Comparison of ENCODE assay signal across 18 cellular contexts in the genomic region with DNA sequence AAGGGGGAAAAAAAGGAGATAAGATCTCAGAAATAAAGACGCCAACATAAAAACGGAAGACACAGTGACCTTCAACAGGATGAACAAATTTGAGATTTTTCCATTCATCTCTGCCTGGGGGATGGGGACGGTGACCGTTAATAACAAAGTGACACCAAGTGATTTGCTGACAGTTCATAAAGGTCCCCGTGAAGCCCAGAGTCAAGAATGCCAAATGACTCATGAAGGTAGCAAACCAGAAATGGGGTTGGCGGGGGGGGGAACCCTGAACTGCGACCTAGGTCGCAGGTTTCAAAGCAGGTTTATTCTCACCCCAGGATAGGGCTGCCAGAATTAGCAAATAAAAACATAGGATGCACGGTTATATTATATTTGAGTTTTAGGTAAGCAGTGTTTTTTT. TPM values are rescaled to one million over a fixed set of nuclear protein-coding genes. Genes with fewer than 3 reads are reported as not detected.
DNase-seq lines count a peak whose midpoint lies in the region; ATAC-seq, FAIRE-seq and TF ChIP-seq lines count a peak whose summit lies in the region.
"Had no signal": no experiment of that assay in that cellular context is flagged by ENCODE, and none has a peak within 500 bp of the region (broad histone marks: within the 10 kb centered on the region; RNA-seq: fewer than 3 reads in every experiment).

No MANE protein-coding gene starts in this region.

- H3K9ac ChIP-seq in GM12878 (ENCODE audit: control insufficient read depth, insufficient read depth, low read length) = no peak overlapping the region; the same call in 1 of the 2 replicates

- H3K27ac ChIP-seq in GM12878 (ENCODE audit: control insufficient read depth, insufficient read depth) (peak overlapping the region; percentile 68), sigmoid colon (no peak overlapping the region)
- H3K27ac ChIP-seq: SJCRH30 had no signal

- H3K27me3 ChIP-seq in GM06990 (replicated peaks; ENCODE audit: control insufficient read depth, insufficient read depth, low read length) = no peaks in the 10 kb centered on the region
- no peaks in the 10 kb centered on the region for H3K27me3 ChIP-seq in GM12878 (replicated peaks in 1 of 2; ENCODE audit: control insufficient read depth in 2 of 2, insufficient read depth in 2 of 2, low read length in 1 of 2)
- H3K27me3 ChIP-seq in sigmoid colon = no peaks in the 10 kb centered on the region
- H3K27me3 ChIP-seq: SJCRH30 had no signal

- H4K20me1 ChIP-seq in GM12878 (ENCODE audit: control insufficient read depth, insufficient read depth) = no peaks in the 10 kb centered on the region

- H3K79me2 ChIP-seq in GM12878 (ENCODE audit: control insufficient read depth, insufficient read depth, low read length) = no peaks in the 10 kb centered on the region

- POLR2A ChIA-PET in GM12878 (lab: Charles Lee) = interaction anchor here (0.5 to 8.7 kb wide), 6 partner anchors 17 to 511 kb away, joined by 3 to 96 read pairs (median 4); no protein-coding TSS in a partner anchor

- peak; percentile 23 for ATAC-seq in GM12878
- no peak for ATAC-seq in HG03439 (IDR thresholded peaks at IDR 0.05; ENCODE audit: unreplicated experiment)
- ATAC-seq: HCT116 had no signal

- in situ Hi-C loops in GM12878 (cut with MboI) = no loop called here

- WGBS in GM12878 (ENCODE audit: insufficient coverage, insufficient replicate concordance, low lambda C conversion rate, missing lambda C conversion rate) = 7% methylated on average over 9 of the region's 9 CpGs
- 76 to 83% methylated on average over 9 of the region's 9 CpGs for WGBS in sigmoid colon, 2 donors

- RAD21 ChIA-PET in GM12878 (lab: Charles Lee; ENCODE audit: unreplicated experiment) = interaction anchor here (0.9 to 8.2 kb wide), 20 partner anchors 9 to 300 kb away, joined by 3 to 205 read pairs (median 7); no protein-coding TSS in a partner anchor

- intact Hi-C loops in GM12878 (cut with micrococcal nuclease; ENCODE audit: unreplicated experiment) (no loop called here), sigmoid colon (cut with DNase I) (no loop called here)

- no peak for TF ChIP-seq CTCF in GM06990 (IDR thresholded peaks at IDR 0.05; ENCODE audit: insufficient read depth, low read length, poor library complexity, severe bottlenecking)
- TF ChIP-seq CTCF in GM12878 (IDR thresholded peaks at IDR 0.05 in 2 of 3, conservative IDR thresholded peaks at IDR 0.05 in 1 of 3; ENCODE audit: control insufficient read depth in 2 of 3, extremely low read depth in 1 of 3, insufficient read depth in 1 of 3, low read depth in 3 of 3, low read length in 3 of 3) = no peak
- no peak for TF ChIP-seq CTCF in sigmoid colon (IDR thresholded peaks at IDR 0.05)

- SMC1A ChIA-PET in GM12878 (lab: Charles Lee; ENCODE audit: uncharacterized antibody, unreplicated experiment) = interaction anchor here (1.0 to 14.3 kb wide), 17 partner anchors 16 to 337 kb away, joined by 3 to 359 read pairs (median 24); a partner anchor contains a TSS

- DNase-seq in GM06990 (ENCODE audit: extremely low read depth, insufficient read length) (peak; percentile 36), GM18507 (ENCODE audit: extremely low spot score, insufficient read length, low read depth) (no peak), GM12878 (ENCODE audit: low read depth, low spot score) (no peak), sigmoid colon (peak; percentile 32), activated gamma-delta T cell (lab: John Stamatoyannopoulos, UW) (no peak), DMS 273 (lab: John Stamatoyannopoulos, UW; ENCODE audit: unreplicated experiment) (no peak)
- DNase-seq: CD4-positive, CD25-positive, alpha-beta regulatory T cell; DMS79; GOT3; Karpas-422; NCI-H1694 treated with DMSO at 0.1 percent for 48 hours; NCI-H2081 treated with DMSO at 0.1 percent for 48 hours; NCI-H446 treated with DMSO at 0.1 percent for 48 hours; NCI-H526 treated with DMSO at 0.1 percent for 48 hours; SJCRH30 had no signal

- H2AFZ ChIP-seq in GM12878 (ENCODE audit: control insufficient read depth, low read depth, low read length) = no peak overlapping the region

- H3K4me1 ChIP-seq in GM12878 (ENCODE audit: control insufficient read depth, insufficient read depth, low read length) (peaks cover 37% of the 10 kb centered on the region), sigmoid colon (peaks cover 0 to 6% (median 2%) of the 10 kb centered on the region in 4 donors)
- H3K4me1 ChIP-seq: SJCRH30 had no signal

- H3K4me3 ChIP-seq in GM06990 (replicated peaks; ENCODE audit: low read depth, low read length) (no peak overlapping the region), GM12878 (no peak overlapping the region), sigmoid colon (no peak overlapping the region)
- H3K4me3 ChIP-seq: SJCRH30 had no signal

- no peak for TF ChIP-seq RAD21 in GM12878 (IDR thresholded peaks at IDR 0.05; ENCODE audit: insufficient read depth, low read depth, low read length)

- no peak overlapping the region for H3K4me2 ChIP-seq in GM12878 (ENCODE audit: control insufficient read depth, insufficient read depth)

- CTCF ChIA-PET in GM12878 (lab: Yijun Ruan, JAX) = interaction anchor here (1.7 to 13.3 kb wide), 7 partner anchors 11 to 176 kb away, joined by 6 to 243 read pairs (median 76); no protein-coding TSS in a partner anchor

- FAIRE-seq in GM18507 (lab: Jason Lieb, UNC) = peak; percentile 89
- no peak for FAIRE-seq in GM12878 (lab: Jason Lieb, UNC)

- H3K36me3 ChIP-seq in GM06990 (ENCODE audit: control insufficient read depth, insufficient read depth, low read length) = no peaks in the 10 kb centered on the region
- H3K36me3 ChIP-seq in GM12878 (ENCODE audit: control insufficient read depth in 2 of 2, insufficient read depth in 2 of 2, low read length in 1 of 2) = no peaks in the 10 kb centered on the region
- no peaks in the 10 kb centered on the region for H3K36me3 ChIP-seq in sigmoid colon
- H3K36me3 ChIP-seq: SJCRH30 had no signal

- BruUV-seq in GM12878 (replicated peaks; lab: Mats Ljungman, UMichigan) = no TSS peak

- H3K9me3 ChIP-seq in GM12878 (replicated peaks; ENCODE audit: control insufficient read depth, insufficient read depth, low read length) (no peaks in the 10 kb centered on the region), sigmoid colon (no peaks in the 10 kb centered on the region)
- H3K9me3 ChIP-seq: SJCRH30 had no signal

- TF ChIP-seq POLR2A in GM12878 (IDR thresholded peaks at IDR 0.05; ENCODE audit: low read depth, low read length) (no peak), sigmoid colon (IDR thresholded peaks at IDR 0.05) (no peak)

- no peak for TF ChIP-seq EP300 in GM12878 (IDR thresholded peaks at IDR 0.05; ENCODE audit: borderline replicate concordance in 1 of 2, control insufficient read depth in 1 of 2, low read depth in 2 of 2, low read length in 2 of 2)
- no peak for TF ChIP-seq EP300 in sigmoid colon (IDR thresholded peaks at IDR 0.05)

TF ChIP-seq in GM12878, 131 proteins besides CTCF, POLR2A, EP300 and RAD21 (continues in another document):
- TF ChIP-seq FOXM1 (IDR thresholded peaks at IDR 0.05; ENCODE audit: low read depth, low read length) (0 out of 2 replicates have a peak, but pooled peaks have one; percentile 52), TBL1XR1 (IDR thresholded peaks at IDR 0.05; ENCODE audit: low read depth, low read length) (no peak), FOXK2 (IDR thresholded peaks at IDR 0.05) (no peak), NR2F1 (conservative IDR thresholded peaks at IDR 0.05) (peak; percentile 90), EGR1 (IDR thresholded peaks at IDR 0.05; ENCODE audit: borderline replicate concordance in 1 of 2, low read depth in 2 of 2, low read length in 2 of 2) (no peak), PML (IDR thresholded peaks at IDR 0.05; ENCODE audit: low read length) (0 out of 2 replicates have a peak, but pooled peaks have one; percentile 43), CREM (IDR thresholded peaks at IDR 0.05; ENCODE audit: low read depth) (peak; percentile 42; the same call in 1 of the 2 replicates), BHLHE40 (IDR thresholded peaks at IDR 0.05; ENCODE audit: borderline replicate concordance in 1 of 2, low read depth in 2 of 2, low read length in 1 of 2) (peak in 1 of 2 experiments; percentile 20; a peak in 1 of 4 replicates), IKZF2 (IDR thresholded peaks at IDR 0.05) (peak; percentile 40 to 46; a peak in 2 of 4 replicates), NFIC (IDR thresholded peaks at IDR 0.05; ENCODE audit: low read depth, low read length) (peak; percentile 57; the same call in 1 of the 2 replicates), ATF7 (IDR thresholded peaks at IDR 0.05; ENCODE audit: low read depth) (peak; percentile 34; the same call in 1 of the 2 replicates)
- TF ChIP-seq, protein P1, sequence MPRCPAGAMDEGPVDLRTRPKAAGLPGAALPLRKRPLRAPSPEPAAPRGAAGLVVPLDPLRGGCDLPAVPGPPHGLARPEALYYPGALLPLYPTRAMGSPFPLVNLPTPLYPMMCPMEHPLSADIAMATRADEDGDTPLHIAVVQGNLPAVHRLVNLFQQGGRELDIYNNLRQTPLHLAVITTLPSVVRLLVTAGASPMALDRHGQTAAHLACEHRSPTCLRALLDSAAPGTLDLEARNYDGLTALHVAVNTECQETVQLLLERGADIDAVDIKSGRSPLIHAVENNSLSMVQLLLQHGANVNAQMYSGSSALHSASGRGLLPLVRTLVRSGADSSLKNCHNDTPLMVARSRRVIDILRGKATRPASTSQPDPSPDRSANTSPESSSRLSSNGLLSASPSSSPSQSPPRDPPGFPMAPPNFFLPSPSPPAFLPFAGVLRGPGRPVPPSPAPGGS (IDR thresholded peaks at IDR 0.05; ENCODE audit: borderline replicate concordance, insufficient read depth, low read depth, low read length, poor library complexity, severe bottlenecking) = peak; percentile 51

RNA-seq across cellular contexts. Expression of a gene that starts 21.1 kb away (rescaled TPM):
- 11.5 and 13.9 TPM in 2 replicates for total RNA-seq in GM12878 (2013; cell fraction: nucleolus; rRNA removed)
- total RNA-seq in GM12878 (2014; rRNA removed) (3.2 TPM in 2 replicates), GM12878 (2014; rRNA removed; fragmentation: Illumina TruSeq; extraction: Trizol) (1.4 and 1.7 TPM in 2 replicates), GM12878 (2021) (6.2 and 7.6 TPM in 2 replicates), sigmoid colon (10 to 100 TPM in 3 of 4 donors, 1 to 10 TPM in 1; 6.8 to 33.7 (median 10.3) TPM)
- 1.2 TPM for polyA plus RNA-seq in GM12878 (2011; ENCODE audit: low read depth)
- polyA plus RNA-seq in GM12878 (2011; rRNA removed) (0.39 and 0.91 TPM in 2 replicates), GM12878 (2014; fragmentation: Illumina TruSeq; extraction: Trizol) (1.6 and 2.4 TPM in 2 replicates), GM12878 (2014; fragmentation: Nextera tagmentation; extraction: Ambion mirVana) (under 1 TPM; 0.56 to 0.69 TPM), GM12878 (2014; rRNA removed) (3.7 and 5.3 TPM in 2 replicates), GM12878 (2016; fragmentation: Nextera tagmentation; extraction: Ambion mirVana) (under 1 TPM; 0.29 to 0.90 TPM), sigmoid colon (10 to 100 TPM in 2 of 3 donors, 1 to 10 TPM in 1; 9.5 to 11.7 (median 10.2) TPM)
- 1.0 and 1.1 TPM in 2 replicates for polyA plus RNA-seq in GM12878 (2011; cell fraction: cytosol; rRNA removed)
- polyA plus RNA-seq in GM12878 (2011; cell fraction: nucleus; rRNA removed) = 1.3 TPM in 2 replicates
- polyA plus RNA-seq in GM12878 (2012) = 2.2 and 3.2 TPM in 2 replicates
- 0.95 and 1.8 TPM in 2 replicates for polyA minus RNA-seq in GM12878 (2011; rRNA and poly(A)+ RNA removed)
- polyA minus RNA-seq in GM12878 (2011; cell fraction: cytosol; rRNA and poly(A)+ RNA removed) = 0.73 and 1.3 TPM in 2 replicates
- polyA minus RNA-seq in GM12878 (2011; cell fraction: nucleus; rRNA and poly(A)+ RNA removed) = 0.73 and 2.0 TPM in 2 replicates
- polyA plus RNA-seq: IgD-negative memory B cell had no signal

Comparison
In these comparisons a context has a peak if more than half of its experiments do, and no peak if none do; other contexts are left out.
1. DNase-seq: peak in GM06990 (single experiment) and sigmoid colon (single experiment); none in GM18507 (single experiment), GM12878 (single experiment), activated gamma-delta T cell (single experiment) and DMS 273 (single experiment).